ENCODE assay signal across 16 cellular contexts in the genomic region with DNA sequence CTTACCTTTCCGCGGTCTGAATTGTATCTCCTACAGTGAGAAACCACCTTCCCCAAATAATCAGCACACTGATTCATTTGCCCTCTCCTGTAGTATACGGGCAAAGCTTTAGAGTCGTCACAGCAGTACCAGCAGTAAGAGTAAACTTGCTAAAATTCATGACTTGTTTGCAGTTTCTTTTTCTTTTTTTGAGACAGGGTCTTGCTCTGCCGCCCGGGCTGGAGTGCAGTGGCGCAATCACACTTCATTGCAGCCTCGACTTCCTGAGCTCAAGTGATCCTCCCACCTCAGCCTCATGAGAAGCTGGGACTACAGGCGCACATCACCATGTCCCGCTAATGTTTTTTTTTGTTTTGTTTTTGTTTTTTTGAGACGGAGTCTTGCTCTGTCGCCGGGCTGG.
"Had no signal": no experiment of that assay in that cellular context is flagged by ENCODE, and none has a peak within 500 bp of the region (broad histone marks: within the 10 kb centered on the region; RNA-seq: fewer than 3 reads in every experiment).

No MANE protein-coding gene starts in this region.

- H3K9me3 Mint-ChIP-seq: activated naive CD4-positive, alpha-beta T cell treated with anti-CD3 and anti-CD28 coated beads, Interleukin-2, amount 50 U/mL, for 72 hours; activated T-cell treated with anti-CD3 and anti-CD28 coated beads, Interleukin-2, amount 50 U/mL, for 4 hours; effector memory CD8-positive, alpha-beta T cell had no signal

- H3K4me1 ChIP-seq: gastroesophageal sphincter, thyroid gland, vagina had no signal

- ATAC-seq: activated CD8-positive, alpha-beta memory T cell treated with anti-CD3 and anti-CD28 coated beads, Interleukin-2, amount 10 ng/mL, durations not matched to agents 7 days and 5 days; activated naive CD4-positive, alpha-beta T cell treated with anti-CD3 and anti-CD28 coated beads, Interleukin-2, amount 50 U/mL, for 72 hours; activated T-cell treated with anti-CD3 and anti-CD28 coated beads, Interleukin-2, amount 50 U/mL, for 4 hours; effector memory CD8-positive, alpha-beta T cell; gastroesophageal sphincter; left ventricle myocardium superior had no signal

- H3K9me3 ChIP-seq: gastroesophageal sphincter, thyroid gland, vagina had no signal

- H3K27ac Mint-ChIP-seq: activated CD8-positive, alpha-beta memory T cell treated with anti-CD3 and anti-CD28 coated beads, Interleukin-2, amount 10 ng/mL, durations not matched to agents 7 days and 5 days; activated naive CD4-positive, alpha-beta T cell treated with anti-CD3 and anti-CD28 coated beads, Interleukin-2, amount 50 U/mL, for 72 hours; effector memory CD8-positive, alpha-beta T cell had no signal

- H3K36me3 Mint-ChIP-seq: activated CD8-positive, alpha-beta memory T cell treated with anti-CD3 and anti-CD28 coated beads, Interleukin-2, amount 10 ng/mL, durations not matched to agents 7 days and 5 days; activated naive CD4-positive, alpha-beta T cell treated with anti-CD3 and anti-CD28 coated beads, Interleukin-2, amount 50 U/mL, for 72 hours had no signal

- H3K4me3 Mint-ChIP-seq: activated CD8-positive, alpha-beta memory T cell treated with anti-CD3 and anti-CD28 coated beads, Interleukin-2, amount 10 ng/mL, durations not matched to agents 7 days and 5 days; activated T-cell treated with anti-CD3 and anti-CD28 coated beads, Interleukin-2, amount 50 U/mL, for 4 hours; effector memory CD8-positive, alpha-beta T cell had no signal

- H3K36me3 ChIP-seq: brain microvascular endothelial cell, gastroesophageal sphincter, thyroid gland, vagina had no signal

- H3K27me3 ChIP-seq: brain microvascular endothelial cell, gastroesophageal sphincter, thyroid gland, vagina had no signal

- DNase-seq: activated CD4-positive, alpha-beta T cell treated with anti-CD3 and anti-CD28 coated beads for 1 hour; activated CD4-positive, alpha-beta T cell treated with anti-CD3 and anti-CD28 coated beads, Interleukin-2, amount 50 U/mL, for 48 hours; activated CD8-positive, alpha-beta memory T cell treated with anti-CD3 and anti-CD28 coated beads, Interleukin-2, amount 10 ng/mL, durations not matched to agents 7 days and 5 days; activated effector memory CD4-positive, alpha-beta T cell treated with anti-CD3 and anti-CD28 coated beads, Interleukin-2, amount 50 U/mL, for 16 hours; activated T-cell treated with anti-CD3 and anti-CD28 coated beads, Interleukin-2, amount 50 U/mL, for 4 hours; brain microvascular endothelial cell; effector memory CD8-positive, alpha-beta T cell; kidney; left ventricle myocardium superior; stimulated activated CD4-positive, alpha-beta T cell treated with anti-CD3 and anti-CD28 coated beads, Interleukin-4, amount 100 ng/mL, for 4 hours; thyroid gland had no signal

- H3K27ac ChIP-seq: brain microvascular endothelial cell, epithelial cell of prostate, gastroesophageal sphincter, thyroid gland, vagina had no signal

- H3K4me3 ChIP-seq: gastroesophageal sphincter, skin epidermis, thyroid gland, vagina had no signal
